In genomic region chr2:135581282-135581681, GRCh38 we compare ENCODE assay signal across 23 cellular contexts.
"Had no signal": no experiment of that assay in that cellular context is flagged by ENCODE, and none has a peak within 500 bp of the region (broad histone marks: within the 10 kb centered on the region; RNA-seq: fewer than 3 reads in every experiment).

No MANE protein-coding gene starts in this region.

- DNase-seq: dermis blood vessel endothelial cell; dorsolateral prefrontal cortex; effector CD4-positive, alpha-beta T cell; effector memory CD4-positive, alpha-beta T cell; foreskin keratinocyte; glutamatergic neuron; head of caudate nucleus; heart right ventricle; hippocampal formation; left cardiac atrium; left lung; left ventricle myocardium superior; lower lobe of right lung; mesenchymal stem cell; mucosa of descending colon; naive B cell had no signal

- H3K27ac ChIP-seq: coronary artery, dorsolateral prefrontal cortex, esophagus muscularis mucosa, foreskin keratinocyte, heart right ventricle, left lung, lower lobe of right lung had no signal

- H3K9me3 ChIP-seq: esophagus muscularis mucosa, heart right ventricle, left lung, lower lobe of right lung, mucosa of descending colon had no signal

- FAIRE-seq: colon, endothelial cell of umbilical vein, frontal cortex, islet of Langerhans, keratinocyte had no signal

- H3K4me3 ChIP-seq: coronary artery, dorsolateral prefrontal cortex, esophagus muscularis mucosa, heart right ventricle, left lung, lower lobe of right lung, mucosa of descending colon had no signal

- H3K27me3 ChIP-seq: dorsolateral prefrontal cortex, esophagus muscularis mucosa, foreskin keratinocyte, heart right ventricle, left lung had no signal

- H3K36me3 ChIP-seq: esophagus muscularis mucosa, heart right ventricle, left lung, lower lobe of right lung had no signal

- ATAC-seq: foreskin keratinocyte, heart right ventricle, left cardiac atrium, left lung, left ventricle myocardium superior, lower lobe of right lung, mucosa of descending colon had no signal

- H3K4me1 ChIP-seq: foreskin keratinocyte, left lung, lower lobe of right lung had no signal
